ENCODE assay signal across 8 cellular contexts in genomic region chr12:6724409-6724797, GRCh38. TPM values are rescaled to one million over a fixed set of nuclear protein-coding genes. Genes with fewer than 3 reads are reported as not detected.
DNase-seq lines count a peak whose midpoint lies in the region; ATAC-seq and TF ChIP-seq lines count a peak whose summit lies in the region.

No MANE protein-coding gene starts in this region.

- H3K9me3 ChIP-seq in right cardiac atrium (ENCODE audit: control insufficient read depth, low read length) (no peaks in the 10 kb centered on the region), sigmoid colon (no peaks in the 10 kb centered on the region)

- H3K27me3 ChIP-seq in GM06990 (replicated peaks; ENCODE audit: control insufficient read depth, insufficient read depth, low read length) = no peaks in the 10 kb centered on the region
- no peaks in the 10 kb centered on the region for H3K27me3 ChIP-seq in right cardiac atrium (ENCODE audit: control insufficient read depth, insufficient read depth)
- H3K27me3 ChIP-seq in sigmoid colon = no peaks in the 10 kb centered on the region

- intact Hi-C loops in activated T-helper 2 cell treated with anti-CD3 and anti-CD28 coated beads, Interferon-gamma antibody, Interleukin-2, Interleukin-4, amounts not matched to agents 10 μg/mL and 5 μg/mL and 100 μg/mL, durations not matched to agents 14 hours and 24 hours and 36 hours (cut with micrococcal nuclease) = loop anchor here (1.0 to 5.0 kb wide), 6 partner anchors 29 to 119 kb away; partner anchors contain the start of genes ING4, LAG3, MLF2 and ZNF384
- intact Hi-C loops in right cardiac atrium (cut with DNase I) = no loop called here
- intact Hi-C loops in sigmoid colon (cut with DNase I) = loop anchor here (5.0 kb wide), 1 partner anchor 62 kb away; the partner anchor contains the start of gene ING4

- H3K4me1 Mint-ChIP-seq in activated T-helper 2 cell treated with anti-CD3 and anti-CD28 coated beads, Interferon-gamma antibody, Interleukin-2, Interleukin-4, amounts not matched to agents 10 μg/mL and 5 μg/mL and 100 μg/mL, durations not matched to agents 14 hours and 24 hours and 36 hours (ENCODE audit: low read depth) = peaks cover 17% of the 10 kb centered on the region

- H3K36me3 ChIP-seq in GM06990 (ENCODE audit: control insufficient read depth, insufficient read depth, low read length) (peaks cover 5% of the 10 kb centered on the region), sigmoid colon (peaks cover 5 to 28% (median 16%) of the 10 kb centered on the region in 4 donors)

- H3K4me1 ChIP-seq in right cardiac atrium (ENCODE audit: control insufficient read depth, insufficient read depth, low read length) (peaks cover 4% of the 10 kb centered on the region), sigmoid colon (peaks cover 0 to 15% (median 14%) of the 10 kb centered on the region in 4 donors)

- peak overlapping the region; percentile 80 for H3K4me3 ChIP-seq in GM06990 (replicated peaks; ENCODE audit: low read depth, low read length)
- peak overlapping the region; percentile 48 for H3K4me3 ChIP-seq in right cardiac atrium (ENCODE audit: low read length)
- H3K4me3 ChIP-seq in sigmoid colon = peak overlapping the region; percentile 52 to 67 (median 55)

- ATAC-seq in right cardiac atrium = peak; percentile 2 to 24

- peaks cover 2% of the 10 kb centered on the region for H3K36me3 Mint-ChIP-seq in activated T-helper 2 cell treated with anti-CD3 and anti-CD28 coated beads, Interferon-gamma antibody, Interleukin-2, Interleukin-4, amounts not matched to agents 10 μg/mL and 5 μg/mL and 100 μg/mL, durations not matched to agents 14 hours and 24 hours and 36 hours (ENCODE audit: low read depth)

- H3K4me3 Mint-ChIP-seq in activated T-helper 2 cell treated with anti-CD3 and anti-CD28 coated beads, Interferon-gamma antibody, Interleukin-2, Interleukin-4, amounts not matched to agents 10 μg/mL and 5 μg/mL and 100 μg/mL, durations not matched to agents 14 hours and 24 hours and 36 hours (ENCODE audit: low read depth) = peak overlapping the region; percentile 99

- no peak for DNase-seq in GM06990 (ENCODE audit: extremely low read depth, insufficient read length)
- peak; percentile 33 for DNase-seq in H4 (ENCODE audit: low spot score)
- peak; percentile 82 for DNase-seq in NCI-H146 (lab: John Stamatoyannopoulos, UW)
- DNase-seq in activated T-helper 2 cell treated with anti-CD3 and anti-CD28 coated beads, Interferon-gamma antibody, Interleukin-2, Interleukin-4, amounts not matched to agents 10 μg/mL and 5 μg/mL and 100 μg/mL, durations not matched to agents 14 hours and 24 hours and 36 hours (ENCODE audit: low spot score) = peak; percentile 36
- no peak for DNase-seq in right cardiac atrium
- peak; percentile 72 for DNase-seq in sigmoid colon
- DNase-seq in cerebellar cortex (ENCODE audit: low spot score) = no peak
- no peak for DNase-seq in NCI-H1694 treated with DMSO at 0.1 percent for 48 hours (lab: John Stamatoyannopoulos, UW)

- H3K27me3 Mint-ChIP-seq in activated T-helper 2 cell treated with anti-CD3 and anti-CD28 coated beads, Interferon-gamma antibody, Interleukin-2, Interleukin-4, amounts not matched to agents 10 μg/mL and 5 μg/mL and 100 μg/mL, durations not matched to agents 14 hours and 24 hours and 36 hours (ENCODE audit: low read depth) = no peaks in the 10 kb centered on the region

- H3K27ac ChIP-seq in right cardiac atrium (ENCODE audit: low read length) (peak overlapping the region; percentile 62), sigmoid colon (peak overlapping the region; percentile 80 to 86 (median 84))

- H3K27ac Mint-ChIP-seq in activated T-helper 2 cell treated with anti-CD3 and anti-CD28 coated beads, Interferon-gamma antibody, Interleukin-2, Interleukin-4, amounts not matched to agents 10 μg/mL and 5 μg/mL and 100 μg/mL, durations not matched to agents 14 hours and 24 hours and 36 hours = peak overlapping the region; percentile 98

- TF ChIP-seq EP300 in sigmoid colon (IDR thresholded peaks at IDR 0.05) = no peak

- TF ChIP-seq CTCF in GM06990 (IDR thresholded peaks at IDR 0.05; ENCODE audit: insufficient read depth, low read length, poor library complexity, severe bottlenecking) (no peak), sigmoid colon (IDR thresholded peaks at IDR 0.05) (no peak)

- TF ChIP-seq POLR2A in sigmoid colon (IDR thresholded peaks at IDR 0.05) = no peak

- H3K9me3 Mint-ChIP-seq in activated T-helper 2 cell treated with anti-CD3 and anti-CD28 coated beads, Interferon-gamma antibody, Interleukin-2, Interleukin-4, amounts not matched to agents 10 μg/mL and 5 μg/mL and 100 μg/mL, durations not matched to agents 14 hours and 24 hours and 36 hours = no peaks in the 10 kb centered on the region

- WGBS in right cardiac atrium = 18% methylated on average over 10 of the region's 10 CpGs
- WGBS in sigmoid colon, 2 donors = 14 to 43% methylated on average over 10 of the region's 10 CpGs

RNA-seq across cellular contexts. Expression of gene COPS7A, which starts 0.6 kb away (rescaled TPM):
- total RNA-seq in H4 (2014; rRNA removed; shearing (Covaris generic)) = 93.8 and 93.9 TPM in 2 replicates
- 33.0 and 35.6 TPM in 2 replicates for total RNA-seq in activated T-helper 2 cell treated with anti-CD3 and anti-CD28 coated beads, Interferon-gamma antibody, Interleukin-2, Interleukin-4, amounts not matched to agents 10 μg/mL and 5 μg/mL and 100 μg/mL, durations not matched to agents 14 hours and 24 hours and 36 hours
- total RNA-seq in right cardiac atrium (10 to 100 TPM; 60.3 to 71.0 (median 65.9) TPM), sigmoid colon (10 to 100 TPM; 51.3 to 69.3 (median 60.1) TPM)
- polyA plus RNA-seq in right cardiac atrium (71.8 TPM), sigmoid colon (10 to 100 TPM; 48.6 to 52.5 (median 52.3) TPM)

RNA-seq across cellular contexts. Expression of gene PIANP, which starts 23.8 kb away (rescaled TPM):
- total RNA-seq in H4 (2014; rRNA removed; shearing (Covaris generic)) = not detected in 2 replicates
- 0.18 TPM in 1 of 2 replicates, not detected in the other for total RNA-seq in activated T-helper 2 cell treated with anti-CD3 and anti-CD28 coated beads, Interferon-gamma antibody, Interleukin-2, Interleukin-4, amounts not matched to agents 10 μg/mL and 5 μg/mL and 100 μg/mL, durations not matched to agents 14 hours and 24 hours and 36 hours
- total RNA-seq in right cardiac atrium = under 1 TPM in 3 of 4 donors, not detected in 1; 0.29 to 0.99 (median 0.80) TPM
- 0.18 TPM for polyA plus RNA-seq in right cardiac atrium
- under 1 TPM; 0.27 to 0.55 (median 0.43) TPM for total RNA-seq in sigmoid colon
- 1 to 10 TPM in 2 of 3 donors, under 1 TPM in 1; 0.46 to 2.0 (median 1.2) TPM for polyA plus RNA-seq in sigmoid colon

RNA-seq across cellular contexts. Expression of gene MLF2, which starts 28.5 kb away (rescaled TPM):
- total RNA-seq in H4 (2014; rRNA removed; shearing (Covaris generic)) = 314 and 332 TPM in 2 replicates
- 162 and 172 TPM in 2 replicates for total RNA-seq in activated T-helper 2 cell treated with anti-CD3 and anti-CD28 coated beads, Interferon-gamma antibody, Interleukin-2, Interleukin-4, amounts not matched to agents 10 μg/mL and 5 μg/mL and 100 μg/mL, durations not matched to agents 14 hours and 24 hours and 36 hours
- total RNA-seq in right cardiac atrium (100 to 1,000 TPM; 123 to 135 (median 130) TPM), sigmoid colon (100 to 1,000 TPM; 148 to 163 (median 159) TPM)
- polyA plus RNA-seq in right cardiac atrium (146 TPM), sigmoid colon (100 to 1,000 TPM; 157 to 220 (median 178) TPM)

RNA-seq across cellular contexts. Expression of gene ZNF384, which starts 35.2 kb away (rescaled TPM):
- total RNA-seq in H4 (2014; rRNA removed; shearing (Covaris generic)) = 21.2 and 23.6 TPM in 2 replicates
- 73.7 and 75.4 TPM in 2 replicates for total RNA-seq in activated T-helper 2 cell treated with anti-CD3 and anti-CD28 coated beads, Interferon-gamma antibody, Interleukin-2, Interleukin-4, amounts not matched to agents 10 μg/mL and 5 μg/mL and 100 μg/mL, durations not matched to agents 14 hours and 24 hours and 36 hours
- total RNA-seq in right cardiac atrium (10 to 100 TPM; 32.9 to 35.0 (median 33.8) TPM), sigmoid colon (10 to 100 TPM; 24.0 to 32.6 (median 28.7) TPM)
- polyA plus RNA-seq in right cardiac atrium (23.5 TPM), sigmoid colon (10 to 100 TPM; 22.7 to 40.3 (median 30.0) TPM)

RNA-seq across cellular contexts. Expression of gene PTMS, which starts 41.8 kb away (rescaled TPM):
- total RNA-seq in H4 (2014; rRNA removed; shearing (Covaris generic)) = 122 and 133 TPM in 2 replicates
- total RNA-seq in activated T-helper 2 cell treated with anti-CD3 and anti-CD28 coated beads, Interferon-gamma antibody, Interleukin-2, Interleukin-4, amounts not matched to agents 10 μg/mL and 5 μg/mL and 100 μg/mL, durations not matched to agents 14 hours and 24 hours and 36 hours = 235 and 262 TPM in 2 replicates
- 100 to 1,000 TPM; 116 to 161 (median 149) TPM for total RNA-seq in right cardiac atrium
- 244 TPM for polyA plus RNA-seq in right cardiac atrium
- total RNA-seq in sigmoid colon = 100 to 1,000 TPM; 196 to 392 (median 255) TPM
- 100 to 1,000 TPM in 2 of 3 donors, 10 to 100 TPM in 1; 93.2 to 198 (median 174) TPM for polyA plus RNA-seq in sigmoid colon

Comparison
In these comparisons a context has a peak if more than half of its experiments do, and no peak if none do; other contexts are left out.
1. DNase-seq: peak in H4 (single experiment), NCI-H146 (single experiment), activated T-helper 2 cell treated with anti-CD3 and anti-CD28 coated beads, Interferon-gamma antibody, Interleukin-2, Interleukin-4, amounts not matched to agents 10 μg/mL and 5 μg/mL and 100 μg/mL, durations not matched to agents 14 hours and 24 hours and 36 hours (single experiment) and sigmoid colon (single experiment); none in GM06990 (single experiment), right cardiac atrium (0 of 3), cerebellar cortex (single experiment) and NCI-H1694 treated with DMSO at 0.1 percent for 48 hours (single experiment).
2. intact Hi-C loops: an anchor here in activated T-helper 2 cell treated with anti-CD3 and anti-CD28 coated beads, Interferon-gamma antibody, Interleukin-2, Interleukin-4, amounts not matched to agents 10 μg/mL and 5 μg/mL and 100 μg/mL, durations not matched to agents 14 hours and 24 hours and 36 hours (1.0 to 5.0 kb wide) and sigmoid colon (5.0 kb wide); none called in right cardiac atrium.
3. Peak in every context shown above with its lines, with median percentiles within 50 percentile points of each other: H3K4me3 ChIP-seq.